ENCODE assay signal across 8 cellular contexts in genomic region chr19:19627716-19628498, GRCh38. TPM values are rescaled to one million over a fixed set of nuclear protein-coding genes. Genes with fewer than 3 reads are reported as not detected.
DNase-seq lines count a peak whose midpoint lies in the region; ATAC-seq and TF ChIP-seq lines count a peak whose summit lies in the region.

Gene LPAR2, minus strand, starts transcription at chr19:19628220. Its CDS starts 945 bp downstream, at chr19:19627275.

- ATAC-seq in HG02870 (IDR thresholded peaks at IDR 0.05; ENCODE audit: unreplicated experiment) = peak; percentile 42
- ATAC-seq in right cardiac atrium = peak; percentile 58

- H3K36me3 ChIP-seq in Peyer's patch (no peaks in the 10 kb centered on the region), smooth muscle cell (ENCODE audit: low read depth) (no peaks in the 10 kb centered on the region)

- H3K9me3 ChIP-seq in Peyer's patch (no peaks in the 10 kb centered on the region), right cardiac atrium (ENCODE audit: control insufficient read depth, low read length) (no peaks in the 10 kb centered on the region), smooth muscle cell (replicated peaks; ENCODE audit: low read depth) (no peaks in the 10 kb centered on the region)

- no peaks in the 10 kb centered on the region for H3K27me3 Mint-ChIP-seq in activated naive CD4-positive, alpha-beta T cell treated with anti-CD3 and anti-CD28 coated beads for 36 hours (ENCODE audit: low read depth)

- H2AFZ ChIP-seq in smooth muscle cell (ENCODE audit: low read depth) = peak within 1 kb of the TSS; percentile 66

- H3K4me1 ChIP-seq in Peyer's patch = peaks cover 0 to 11% (median 3%) of the 10 kb centered on the region in 4 donors
- no peaks in the 10 kb centered on the region for H3K4me1 ChIP-seq in right cardiac atrium (ENCODE audit: control insufficient read depth, insufficient read depth, low read length)
- no peaks in the 10 kb centered on the region for H3K4me1 ChIP-seq in smooth muscle cell (ENCODE audit: low read depth)

- H3K27ac ChIP-seq in Peyer's patch (peak within 1 kb of the TSS; percentile 81 to 93 (median 86)), right cardiac atrium (ENCODE audit: low read length) (no peak within 1 kb of the TSS), smooth muscle cell (ENCODE audit: low read depth) (no peak within 1 kb of the TSS)

- H3K4me3 ChIP-seq in Peyer's patch (peak within 1 kb of the TSS; percentile 58 to 88 (median 78)), right cardiac atrium (ENCODE audit: low read length) (peak within 1 kb of the TSS; percentile 38), smooth muscle cell (peak within 1 kb of the TSS; percentile 55)

- H3K4me1 Mint-ChIP-seq in activated naive CD4-positive, alpha-beta T cell treated with anti-CD3 and anti-CD28 coated beads for 36 hours (ENCODE audit: low read depth) = peaks cover 29% of the 10 kb centered on the region

- DNase-seq in GM13977 (ENCODE audit: low spot score) (peak; percentile 98), Peyer's patch (peak; percentile 83 to 90 (median 84)), right cardiac atrium (peak in 2 of 3 donors; percentile 71 to 73), smooth muscle cell (lab: John Stamatoyannopoulos, UW; ENCODE audit: unreplicated experiment) (no peak), OCI-M1 (lab: John Stamatoyannopoulos, UW) (no peak), erythroblast (lab: John Stamatoyannopoulos, UW) (no peak)
- DNase-seq in activated naive CD4-positive, alpha-beta T cell treated with anti-CD3 and anti-CD28 coated beads for 36 hours = peak; percentile 65

- H4K20me1 ChIP-seq in smooth muscle cell (ENCODE audit: low read depth) = no peaks in the 10 kb centered on the region

- 1% methylated on average over 84 of the region's 84 CpGs for WGBS in right cardiac atrium
- WGBS in smooth muscle cell (ENCODE audit: low lambda C conversion rate) = 3% methylated on average over 17 of the region's 84 CpGs

- H3K79me2 ChIP-seq in smooth muscle cell (ENCODE audit: low read depth) = no peaks in the 10 kb centered on the region

- H3K9me3 Mint-ChIP-seq in activated naive CD4-positive, alpha-beta T cell treated with anti-CD3 and anti-CD28 coated beads for 36 hours = no peaks in the 10 kb centered on the region

- in situ Hi-C loops in GM13977 (cut with MboI; ENCODE audit: low pct_unique_long_range_greater_than_20kb, low sequenced_read_pairs, unreplicated experiment) = no loop called here

- H3K36me3 Mint-ChIP-seq in activated naive CD4-positive, alpha-beta T cell treated with anti-CD3 and anti-CD28 coated beads for 36 hours (ENCODE audit: low read depth) = peaks cover 24% of the 10 kb centered on the region

- H3K27me3 ChIP-seq in Peyer's patch (no peaks in the 10 kb centered on the region), right cardiac atrium (ENCODE audit: control insufficient read depth, insufficient read depth) (no peaks in the 10 kb centered on the region), smooth muscle cell (ENCODE audit: low read depth) (no peaks in the 10 kb centered on the region)

- TF ChIP-seq POLR2A in Peyer's patch (IDR thresholded peaks at IDR 0.05) (peak; percentile 40 to 44), erythroblast (IDR thresholded peaks at IDR 0.05; ENCODE audit: low read length) (no peak)

- H3K4me2 ChIP-seq in smooth muscle cell = peak within 1 kb of the TSS; percentile 84

- peak within 1 kb of the TSS; percentile 89 for H3K4me3 Mint-ChIP-seq in activated naive CD4-positive, alpha-beta T cell treated with anti-CD3 and anti-CD28 coated beads for 36 hours

- H3F3A ChIP-seq in smooth muscle cell (ENCODE audit: low read depth) = no peaks in the 10 kb centered on the region

- intact Hi-C loops in activated naive CD4-positive, alpha-beta T cell treated with anti-CD3 and anti-CD28 coated beads for 36 hours (cut with micrococcal nuclease) = loop anchor here (1.0 to 2.0 kb wide), 6 partner anchors 10 to 65 kb away; partner anchors contain the start of genes GMIP and PBX4
- intact Hi-C loops in right cardiac atrium (cut with DNase I) = no loop called here

- peak within 1 kb of the TSS; percentile 44 for H3K9ac ChIP-seq in smooth muscle cell (ENCODE audit: low read depth)

- CTCF ChIA-PET in activated naive CD4-positive, alpha-beta T cell treated with anti-CD3 and anti-CD28 coated beads for 36 hours (lab: Charles Lee) = interaction anchor here (0.7 to 2.4 kb wide), 2 partner anchors 96 to 99 kb away, joined by 4 to 10 read pairs; no protein-coding TSS in a partner anchor

- H3K27ac Mint-ChIP-seq in activated naive CD4-positive, alpha-beta T cell treated with anti-CD3 and anti-CD28 coated beads for 36 hours = peak within 1 kb of the TSS; percentile 85

- TF ChIP-seq CTCF in GM13977 (IDR thresholded peaks at IDR 0.05; ENCODE audit: extremely low read depth, insufficient read depth, missing control alignments) (peak; percentile 3), Peyer's patch (IDR thresholded peaks at IDR 0.05) (peak in 2 of 6 experiments; percentile 28 to 36), smooth muscle cell (IDR thresholded peaks at IDR 0.05; ENCODE audit: borderline replicate concordance, insufficient read depth, poor library complexity, severe bottlenecking) (no peak)

RNA-seq across cellular contexts. Expression of gene LPAR2, which starts in this region (rescaled TPM):
- total RNA-seq in Peyer's patch = 10 to 100 TPM; 14.9 to 44.2 (median 34.6) TPM
- total RNA-seq in activated naive CD4-positive, alpha-beta T cell treated with anti-CD3 and anti-CD28 coated beads for 36 hours = 10 to 100 TPM; 20.2 to 20.7 TPM
- 1 to 10 TPM in 2 of 4 donors, under 1 TPM in 2; 0.57 to 3.0 (median 1.2) TPM for total RNA-seq in right cardiac atrium
- polyA plus RNA-seq in right cardiac atrium = 1.1 TPM
- total RNA-seq in smooth muscle cell = 13.2 and 15.1 TPM in 2 replicates
- polyA plus RNA-seq in smooth muscle cell = 20.1 and 24.5 TPM in 2 replicates

Comparison
In these comparisons a context has a peak if more than half of its experiments do, and no peak if none do; other contexts are left out.
1. DNase-seq: peak in GM13977 (single experiment), Peyer's patch (3 of 3), activated naive CD4-positive, alpha-beta T cell treated with anti-CD3 and anti-CD28 coated beads for 36 hours (single experiment) and right cardiac atrium (2 of 3); none in smooth muscle cell (single experiment), OCI-M1 (single experiment) and erythroblast (0 of 2).
2. H3K27ac ChIP-seq: peak in Peyer's patch (4 of 4); none in right cardiac atrium (single experiment) and smooth muscle cell (single experiment).
3. Peak in every context shown above with its lines, with median percentiles within 50 percentile points of each other: H3K4me3 ChIP-seq.